In the genomic region with DNA sequence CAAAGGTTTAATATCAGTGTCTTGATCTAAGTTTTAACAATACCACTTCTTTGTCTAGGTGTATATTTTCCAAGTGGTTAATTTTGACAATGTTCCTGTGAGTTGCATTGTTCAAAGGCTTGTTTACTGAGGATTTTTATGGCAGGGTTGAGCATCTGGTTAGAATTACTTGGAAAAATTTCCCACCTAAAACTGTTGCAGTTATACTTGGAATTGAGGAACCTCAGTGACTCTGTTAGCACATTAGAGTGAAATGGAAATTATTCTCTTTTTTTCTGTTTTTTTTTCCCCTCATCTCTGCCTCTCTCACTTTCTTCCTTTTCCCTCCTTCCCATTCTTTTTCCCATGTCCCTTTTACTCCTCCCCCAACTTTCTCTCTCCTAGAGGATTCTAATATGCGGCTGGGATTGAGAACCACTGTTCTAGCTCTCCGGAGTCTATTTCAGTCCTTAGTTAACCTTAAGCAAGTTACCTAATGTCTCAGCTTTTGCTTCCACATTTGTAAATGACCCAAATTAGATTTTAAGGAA, we compare ENCODE assay signal across 20 cellular contexts.
"Had no signal": no experiment of that assay in that cellular context is flagged by ENCODE, and none has a peak within 500 bp of the region (broad histone marks: within the 10 kb centered on the region; RNA-seq: fewer than 3 reads in every experiment).

No MANE protein-coding gene starts in this region.

- H3K4me3 Mint-ChIP-seq: IgD-negative memory B cell had no signal

- DNase-seq: KBM-7; NCI-H1092; NCI-H1105 treated with DMSO at 0.1 percent for 48 hours; NCI-H1417 treated with DMSO at 0.1 percent for 48 hours; NCI-H146; NCI-H1694 treated with DMSO at 0.1 percent for 48 hours; NCI-H1930; NCI-H2081; NCI-H2107; NCI-H2227 treated with DMSO at 0.1 percent for 48 hours; NCI-H524; NCI-H526 treated with DMSO at 0.1 percent for 48 hours; NCI-H748 treated with DMSO at 0.1 percent for 48 hours; NK-92 treated with Interleukin-12 subunit alpha and Interleukin-12 subunit beta, amount 100 ng/mL, for 24 hours; PC-3; SHP77 treated with DMSO at 0.1 percent for 48 hours; SJCRH30 had no signal

- H3K9me3 ChIP-seq: SJCRH30 had no signal

- H3K27ac ChIP-seq: SJCRH30 had no signal

- H3K27me3 Mint-ChIP-seq: IgD-negative memory B cell had no signal

- H3K4me1 ChIP-seq: SJCRH30 had no signal

- ATAC-seq: PC-3, Right ventricle myocardium inferior, SK-N-SH treated with all-trans-retinoic acid at 6 μM for 48 hours had no signal

- H3K9me3 Mint-ChIP-seq: IgD-negative memory B cell had no signal

- H3K4me3 ChIP-seq: SJCRH30 had no signal

- H3K27me3 ChIP-seq: SJCRH30 had no signal
